28 cellular contexts compared by ENCODE assay signal in the genomic region with DNA sequence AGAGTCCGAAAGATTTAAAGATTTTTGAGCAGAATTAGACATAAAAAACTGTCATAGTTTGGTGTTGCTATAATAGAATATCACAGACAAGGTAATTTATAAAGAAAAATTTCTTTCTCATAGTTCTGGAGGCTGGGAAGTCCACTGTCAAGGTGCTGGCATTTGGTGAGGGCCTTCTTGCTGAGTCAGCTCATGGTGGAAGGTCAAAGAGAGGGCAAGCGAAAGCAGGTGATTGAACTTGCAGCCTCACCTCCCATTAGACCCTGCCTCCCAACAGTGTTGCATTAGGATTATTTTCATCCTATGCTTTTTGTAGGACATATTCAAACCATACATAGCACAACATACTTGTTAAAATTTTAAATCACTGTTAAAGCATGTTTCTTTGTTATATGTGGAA. TPM values are rescaled to one million over a fixed set of nuclear protein-coding genes. Genes with fewer than 3 reads are reported as not detected.
DNase-seq lines count a peak whose midpoint lies in the region; ATAC-seq and TF ChIP-seq lines count a peak whose summit lies in the region.
"Had no signal": no experiment of that assay in that cellular context is flagged by ENCODE, and none has a peak within 500 bp of the region (broad histone marks: within the 10 kb centered on the region; RNA-seq: fewer than 3 reads in every experiment).

No MANE protein-coding gene starts in this region.

- peaks cover 41% of the 10 kb centered on the region for H3K36me3 Mint-ChIP-seq in activated CD8-positive, alpha-beta memory T cell treated with anti-CD3 and anti-CD28 coated beads, Interleukin-2, amount 10 ng/mL, durations not matched to agents 7 days and 5 days
- H3K36me3 Mint-ChIP-seq in T-helper 17 cell (ENCODE audit: low read depth), result no peaks in the 10 kb centered on the region
- H3K36me3 Mint-ChIP-seq in neural progenitor cell, result peaks cover 51% of the 10 kb centered on the region

- H4K91ac ChIP-seq in trophoblast cell (ENCODE audit: low read depth, low read length), result no peak overlapping the region

- no peaks in the 10 kb centered on the region for H3K27me3 Mint-ChIP-seq in activated CD8-positive, alpha-beta memory T cell treated with anti-CD3 and anti-CD28 coated beads, Interleukin-2, amount 10 ng/mL, durations not matched to agents 7 days and 5 days
- H3K27me3 Mint-ChIP-seq in T-helper 17 cell, result no peaks in the 10 kb centered on the region
- no peaks in the 10 kb centered on the region for H3K27me3 Mint-ChIP-seq in neural progenitor cell (ENCODE audit: insufficient read depth, low read depth)
- H3K27me3 Mint-ChIP-seq: activated naive CD8-positive, alpha-beta T cell treated with anti-CD3 and anti-CD28 coated beads, Interleukin-2, amount 10 ng/mL, durations not matched to agents 7 days and 5 days had no signal

- H3F3A ChIP-seq in neural progenitor cell (ENCODE audit: low read depth), result peaks cover 4% of the 10 kb centered on the region

- no peak overlapping the region for H2BK12ac ChIP-seq in trophoblast cell (ENCODE audit: low read length)

- WGBS in trophoblast cell (ENCODE audit: extremely low coverage, insufficient coverage, insufficient read length), result no CpG with 5 or more reads among the region's 2 CpGs

- peak overlapping the region; percentile 62 for H3K27ac Mint-ChIP-seq in activated CD8-positive, alpha-beta memory T cell treated with anti-CD3 and anti-CD28 coated beads, Interleukin-2, amount 10 ng/mL, durations not matched to agents 7 days and 5 days
- H3K27ac Mint-ChIP-seq in T-helper 17 cell (peak overlapping the region; percentile 79), neural progenitor cell (no peak overlapping the region)
- H3K27ac Mint-ChIP-seq: CD8-positive, alpha-beta T cell; nephron had no signal

- no peak overlapping the region for H3K4me2 ChIP-seq in trophoblast cell (ENCODE audit: low read length)
- H3K4me2 ChIP-seq in neural progenitor cell, result no peak overlapping the region

- no peak overlapping the region for H4K12ac ChIP-seq in trophoblast cell (ENCODE audit: low read depth, low read length)

- H3K4me1 ChIP-seq in trophoblast cell (ENCODE audit: control insufficient read depth in 1 of 2, insufficient read depth in 2 of 2, low read length in 2 of 2) (no peaks in the 10 kb centered on the region), neural progenitor cell (peaks cover 8% of the 10 kb centered on the region)

- H3K4me1 Mint-ChIP-seq in activated CD8-positive, alpha-beta memory T cell treated with anti-CD3 and anti-CD28 coated beads, Interleukin-2, amount 10 ng/mL, durations not matched to agents 7 days and 5 days, result peaks cover 54% of the 10 kb centered on the region
- peaks cover 49% of the 10 kb centered on the region for H3K4me1 Mint-ChIP-seq in T-helper 17 cell
- peaks cover 2% of the 10 kb centered on the region for H3K4me1 Mint-ChIP-seq in neural progenitor cell

- no peak overlapping the region for H3K9ac ChIP-seq in trophoblast cell (ENCODE audit: low read length)
- no peak overlapping the region for H3K9ac ChIP-seq in neural progenitor cell

- no peak for TF ChIP-seq CTCF in neural progenitor cell (IDR thresholded peaks at IDR 0.05)

- H2BK5ac ChIP-seq in trophoblast cell (ENCODE audit: low read depth, low read length, poor library complexity), result no peak overlapping the region

- H3K36me3 ChIP-seq in trophoblast cell (ENCODE audit: control insufficient read depth in 1 of 2, insufficient read depth in 2 of 2, low read length in 2 of 2) (peaks cover 6 to 10% of the 10 kb centered on the region in 2 experiments), neural progenitor cell (peaks cover 5% of the 10 kb centered on the region)

- H3K23ac ChIP-seq in trophoblast cell (ENCODE audit: low read length), result no peak overlapping the region

- no peak overlapping the region for H2BK120ac ChIP-seq in trophoblast cell (ENCODE audit: insufficient read depth, low read length, poor library complexity)

- no peak for DNase-seq in activated CD8-positive, alpha-beta memory T cell treated with anti-CD3 and anti-CD28 coated beads, Interleukin-2, amount 10 ng/mL, durations not matched to agents 7 days and 5 days
- DNase-seq in activated CD8-positive, alpha-beta memory T cell treated with anti-CD3 and anti-CD28 coated beads for 24 hours, result no peak
- DNase-seq in T-helper 17 cell (no peak), left lobe of liver (ENCODE audit: low spot score) (no peak), trophoblast cell (no peak), neural progenitor cell (ENCODE audit: low spot score) (no peak)
- DNase-seq: activated CD4-positive, alpha-beta T cell treated with anti-CD3 and anti-CD28 coated beads for 4 hours; activated CD8-positive, alpha-beta memory T cell treated with anti-CD3 and anti-CD28 coated beads, Interleukin-2, amount 50 U/mL, for 4 hours; activated effector memory CD4-positive, alpha-beta T cell treated with Interleukin-2 at 50 U/mL for 16 hours; activated naive CD8-positive, alpha-beta T cell treated with anti-CD3 and anti-CD28 coated beads, Interleukin-2, amount 10 ng/mL, durations not matched to agents 7 days and 5 days; CD8-positive, alpha-beta T cell; DMS 273 treated with DMSO at 0.1 percent for 48 hours; Kasumi-1; kidney glomerular epithelial cell; mucosa of descending colon; NCI-H146; NCI-H226; pancreas; Peyer's patch; SIG-M5; small intestine; stimulated activated naive CD8-positive, alpha-beta T cell treated with anti-CD3 and anti-CD28 coated beads, Interleukin-15, Interleukin-2, amounts not matched to agents 100 U/mL and 50 U/mL, for 24 hours had no signal

- peaks cover 7% of the 10 kb centered on the region for H3K79me2 ChIP-seq in trophoblast cell (ENCODE audit: control insufficient read depth, insufficient read depth, low read length, poor library complexity)
- H3K79me2 ChIP-seq in neural progenitor cell (ENCODE audit: low read depth), result peaks cover 84% of the 10 kb centered on the region

- H3K4me3 ChIP-seq in trophoblast cell (ENCODE audit: low read depth, low read length) (no peak overlapping the region), neural progenitor cell (no peak overlapping the region)
- H3K4me3 ChIP-seq: ascending aorta, HAP-1, lung, mucosa of descending colon, pancreas, Peyer's patch had no signal

- no peak overlapping the region for H2AK5ac ChIP-seq in trophoblast cell (ENCODE audit: low read length)

- no peaks in the 10 kb centered on the region for H4K20me1 ChIP-seq in neural progenitor cell (ENCODE audit: low read depth)

- no peak overlapping the region for H3K4me3 Mint-ChIP-seq in activated CD8-positive, alpha-beta memory T cell treated with anti-CD3 and anti-CD28 coated beads, Interleukin-2, amount 10 ng/mL, durations not matched to agents 7 days and 5 days
- H3K4me3 Mint-ChIP-seq in T-helper 17 cell, result no peak overlapping the region
- no peak overlapping the region for H3K4me3 Mint-ChIP-seq in neural progenitor cell
- H3K4me3 Mint-ChIP-seq: CD8-positive, alpha-beta T cell; nephron had no signal

- peak overlapping the region; percentile 12 for H3K4ac ChIP-seq in trophoblast cell (ENCODE audit: low read depth, low read length)

- H3K18ac ChIP-seq in trophoblast cell (ENCODE audit: low read length), result no peak overlapping the region

- H3K9me3 Mint-ChIP-seq in activated CD8-positive, alpha-beta memory T cell treated with anti-CD3 and anti-CD28 coated beads, Interleukin-2, amount 10 ng/mL, durations not matched to agents 7 days and 5 days (ENCODE audit: low read depth), result peaks cover under 1% of the 10 kb centered on the region
- H3K9me3 Mint-ChIP-seq in neural progenitor cell, result peaks cover 27% of the 10 kb centered on the region
- H3K9me3 Mint-ChIP-seq: activated naive CD8-positive, alpha-beta T cell treated with anti-CD3 and anti-CD28 coated beads, Interleukin-2, amount 10 ng/mL, durations not matched to agents 7 days and 5 days; CD8-positive, alpha-beta T cell had no signal

- no peak overlapping the region for H2AFZ ChIP-seq in trophoblast cell (ENCODE audit: insufficient read depth, low read length, poor library complexity)
- no peak overlapping the region for H2AFZ ChIP-seq in neural progenitor cell (replicated peaks)

- H3K9me3 ChIP-seq in T-helper 17 cell (ENCODE audit: control insufficient read depth, low read length, poor library complexity, severe bottlenecking) (no peaks in the 10 kb centered on the region), trophoblast cell (ENCODE audit: insufficient read depth, low read depth, low read length) (no peaks in the 10 kb centered on the region), neural progenitor cell (ENCODE audit: low read depth) (no peaks in the 10 kb centered on the region)
- H3K9me3 ChIP-seq: ascending aorta, HAP-1, mucosa of descending colon, pancreas, Peyer's patch had no signal

- ATAC-seq in activated CD8-positive, alpha-beta memory T cell treated with anti-CD3 and anti-CD28 coated beads, Interleukin-2, amount 10 ng/mL, durations not matched to agents 7 days and 5 days, result no peak
- ATAC-seq in T-helper 17 cell (no peak), left lobe of liver (peak; percentile 73), GM18858 (IDR thresholded peaks at IDR 0.05; ENCODE audit: unreplicated experiment) (no peak), HG03108 (IDR thresholded peaks at IDR 0.05; ENCODE audit: unreplicated experiment) (no peak)
- ATAC-seq: CD8-positive, alpha-beta T cell; mucosa of descending colon; stimulated activated naive CD8-positive, alpha-beta T cell treated with anti-CD3 and anti-CD28 coated beads, Interleukin-15, Interleukin-2, amounts not matched to agents 100 U/mL and 50 U/mL, for 24 hours had no signal

- no peaks in the 10 kb centered on the region for H3K79me1 ChIP-seq in trophoblast cell (ENCODE audit: low read length)

- no peak overlapping the region for H3K27ac ChIP-seq in trophoblast cell (ENCODE audit: low read depth, low read length)
- H3K27ac ChIP-seq in neural progenitor cell, result no peak overlapping the region
- H3K27ac ChIP-seq: ascending aorta, pancreas, Peyer's patch had no signal

- no peak overlapping the region for H3K14ac ChIP-seq in trophoblast cell (ENCODE audit: low read length)

- H3K27me3 ChIP-seq in trophoblast cell (ENCODE audit: insufficient read depth, low read length), result no peaks in the 10 kb centered on the region
- no peaks in the 10 kb centered on the region for H3K27me3 ChIP-seq in neural progenitor cell
- H3K27me3 ChIP-seq: ascending aorta, pancreas, Peyer's patch had no signal

- CTCF ChIA-PET in activated CD8-positive, alpha-beta memory T cell treated with anti-CD3 and anti-CD28 coated beads, Interleukin-2, amount 10 ng/mL, durations not matched to agents 7 days and 5 days (lab: Charles Lee), result interaction anchor here (1.0 to 1.5 kb wide), 3 partner anchors 20 to 91 kb away, joined by 3 to 6 read pairs (median 3); a partner anchor contains a TSS

- H4K8ac ChIP-seq in trophoblast cell (ENCODE audit: low read depth, low read length), result no peak overlapping the region

RNA-seq across cellular contexts. Expression of a gene that starts 9.9 kb away (rescaled TPM):
- 100 to 1,000 TPM in 1 of 2 experiments, 10 to 100 TPM in 1; 98.5 to 130 TPM for total RNA-seq in activated CD8-positive, alpha-beta memory T cell treated with anti-CD3 and anti-CD28 coated beads, Interleukin-2, amount 10 ng/mL, durations not matched to agents 7 days and 5 days
- total RNA-seq in T-helper 17 cell (100 to 1,000 TPM in 1 of 2 donors, 10 to 100 TPM in 1; 85.2 to 104 TPM), left lobe of liver (42.5 TPM), neural progenitor cell (ENCODE audit: low replicate concordance) (73.4 and 133 TPM in 2 replicates)
- 176 and 185 TPM in 2 replicates for polyA plus RNA-seq in trophoblast cell (2013)
